In the genomic region with DNA sequence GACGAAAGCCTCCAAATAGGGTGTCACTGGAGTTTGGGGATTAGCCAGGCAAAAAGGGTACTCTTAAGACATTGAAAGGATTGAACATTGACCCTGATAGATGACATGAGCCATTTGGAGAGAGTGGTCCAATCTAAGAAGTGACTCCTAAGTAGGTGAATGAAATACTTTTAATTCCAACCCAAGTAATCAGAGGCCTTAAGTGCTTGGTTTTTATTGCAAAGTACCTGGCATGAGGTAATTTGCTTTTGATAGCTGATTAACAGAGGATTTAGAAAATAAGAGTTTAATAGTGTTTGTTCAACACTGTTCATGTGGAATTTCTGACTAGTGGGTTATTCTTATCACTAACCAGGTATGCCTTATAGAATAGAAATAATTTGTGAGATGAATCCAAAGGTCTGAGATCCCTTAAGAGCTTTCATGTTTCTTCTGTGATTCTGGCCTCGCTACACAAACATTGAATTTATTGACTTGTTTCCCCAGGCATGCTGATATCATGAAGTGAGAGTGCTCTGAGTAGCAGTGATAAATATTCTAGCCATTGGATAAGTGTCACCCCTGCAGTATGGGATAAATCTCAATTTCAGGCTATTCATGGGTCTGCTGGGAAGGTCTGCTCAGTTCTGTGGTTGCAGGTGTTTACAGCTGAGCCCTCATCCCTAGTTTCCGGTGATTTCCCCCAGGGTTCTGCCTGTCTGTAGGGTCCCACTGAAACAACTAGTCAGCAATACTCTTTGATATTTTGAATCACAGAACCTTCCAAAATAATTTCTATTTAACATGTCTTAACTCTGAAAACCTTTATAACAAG, we compare ENCODE assay signal across 1 cellular context.
TF ChIP-seq lines count a peak whose summit lies in the region.

No MANE protein-coding gene starts in this region.

TF ChIP-seq in WTC11, 78 proteins besides CTCF, POLR2A, EP300 and RAD21 (continued from another document):
- TF ChIP-seq, protein P1, sequence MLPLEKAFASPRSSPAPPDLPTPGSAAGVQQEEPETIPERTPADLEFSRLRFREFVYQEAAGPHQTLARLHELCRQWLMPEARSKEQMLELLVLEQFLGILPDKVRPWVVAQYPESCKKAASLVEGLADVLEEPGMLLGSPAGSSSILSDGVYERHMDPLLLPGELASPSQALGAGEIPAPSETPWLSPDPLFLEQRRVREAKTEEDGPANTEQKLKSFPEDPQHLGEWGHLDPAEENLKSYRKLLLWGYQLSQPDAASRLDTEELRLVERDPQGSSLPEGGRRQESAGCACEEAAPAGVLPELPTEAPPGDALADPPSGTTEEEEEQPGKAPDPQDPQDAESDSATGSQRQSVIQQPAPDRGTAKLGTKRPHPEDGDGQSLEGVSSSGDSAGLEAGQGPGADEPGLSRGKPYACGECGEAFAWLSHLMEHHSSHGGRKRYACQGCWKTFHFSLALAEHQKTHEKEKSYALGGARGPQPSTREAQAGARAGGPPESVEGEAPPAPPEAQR (CRISPR knock-in tag; IDR thresholded peaks at IDR 0.05) = no peak
- TF ChIP-seq MXD4 (CRISPR knock-in tag; IDR thresholded peaks at IDR 0.05; ENCODE audit: borderline replicate concordance) = no peak
- TF ChIP-seq GTF2I (CRISPR knock-in tag; conservative IDR thresholded peaks at IDR 0.05) = no peak
- no peak for TF ChIP-seq NFYB (CRISPR knock-in tag; conservative IDR thresholded peaks at IDR 0.05; ENCODE audit: low read depth)
- TF ChIP-seq ETV6 (CRISPR knock-in tag; IDR thresholded peaks at IDR 0.05) = no peak
- TF ChIP-seq, protein P2, sequence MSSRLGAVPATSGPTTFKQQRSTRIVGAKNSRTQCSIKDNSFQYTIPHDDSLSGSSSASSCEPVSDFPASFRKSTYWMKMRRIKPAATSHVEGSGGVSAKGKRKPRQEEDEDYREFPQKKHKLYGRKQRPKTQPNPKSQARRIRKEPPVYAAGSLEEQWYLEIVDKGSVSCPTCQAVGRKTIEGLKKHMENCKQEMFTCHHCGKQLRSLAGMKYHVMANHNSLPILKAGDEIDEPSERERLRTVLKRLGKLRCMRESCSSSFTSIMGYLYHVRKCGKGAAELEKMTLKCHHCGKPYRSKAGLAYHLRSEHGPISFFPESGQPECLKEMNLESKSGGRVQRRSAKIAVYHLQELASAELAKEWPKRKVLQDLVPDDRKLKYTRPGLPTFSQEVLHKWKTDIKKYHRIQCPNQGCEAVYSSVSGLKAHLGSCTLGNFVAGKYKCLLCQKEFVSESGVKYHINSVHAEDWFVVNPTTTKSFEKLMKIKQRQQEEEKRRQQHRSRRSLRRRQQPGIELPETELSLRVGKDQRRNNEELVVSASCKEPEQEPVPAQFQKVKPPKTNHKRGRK (CRISPR knock-in tag; IDR thresholded peaks at IDR 0.05; ENCODE audit: borderline replicate concordance) = no peak
- TF ChIP-seq TCF7 (CRISPR knock-in tag; IDR thresholded peaks at IDR 0.05; ENCODE audit: low read depth) = no peak
